8 cellular contexts compared by ENCODE assay signal in genomic region chr11:71449596-71449995, GRCh38. TPM values are rescaled to one million over a fixed set of nuclear protein-coding genes. Genes with fewer than 3 reads are reported as not detected.
DNase-seq lines count a peak whose midpoint lies in the region; ATAC-seq and TF ChIP-seq lines count a peak whose summit lies in the region.

No MANE protein-coding gene starts in this region.

- peaks cover 29% of the 10 kb centered on the region for H3K79me2 ChIP-seq in MM.1S (ENCODE audit: low read length)

- ATAC-seq in naive thymus-derived CD8-positive, alpha-beta T cell = no peak
- ATAC-seq in GM19328 (IDR thresholded peaks at IDR 0.05; ENCODE audit: unreplicated experiment) (no peak), omental fat pad (ENCODE audit: low FRiP score) (no peak), HG02938 (IDR thresholded peaks at IDR 0.05; ENCODE audit: unreplicated experiment) (no peak)

- H3K27me3 ChIP-seq in MM.1S (replicated peaks; ENCODE audit: insufficient read depth, low read length) = no peaks in the 10 kb centered on the region

- POLR2A ChIA-PET in naive thymus-derived CD8-positive, alpha-beta T cell (lab: Charles Lee) = no interaction called here

- peaks cover 0 to 7% (median 2%) of the 10 kb centered on the region in 9 donors for H3K9me3 Mint-ChIP-seq in naive thymus-derived CD8-positive, alpha-beta T cell

- H3K36me3 Mint-ChIP-seq in naive thymus-derived CD8-positive, alpha-beta T cell = peaks cover 13 to 19% (median 18%) of the 10 kb centered on the region in 3 donors

- no peaks in the 10 kb centered on the region for H3K9me2 ChIP-seq in MM.1S (replicated peaks; ENCODE audit: insufficient read depth, low read length)

- H3K36me3 ChIP-seq in MM.1S (replicated peaks; ENCODE audit: insufficient read depth, low read length) = no peaks in the 10 kb centered on the region

- H3F3A ChIP-seq in MM.1S (ENCODE audit: insufficient read depth, low read length) = peaks cover 3% of the 10 kb centered on the region; the same call in 1 of the 2 replicates

- no peak overlapping the region for H2AFZ ChIP-seq in MM.1S (ENCODE audit: low read length)

- peaks cover 10% of the 10 kb centered on the region; the same call in 1 of the 2 replicates for H3K4me1 ChIP-seq in MM.1S (ENCODE audit: low read length)

- H3K9ac ChIP-seq in MM.1S (ENCODE audit: low read length) = peak overlapping the region; percentile 80; the same call in 1 of the 2 replicates

- peaks cover 26 to 62% (median 52%) of the 10 kb centered on the region in 4 donors for H3K4me1 Mint-ChIP-seq in naive thymus-derived CD8-positive, alpha-beta T cell

- H3K4me3 Mint-ChIP-seq in naive thymus-derived CD8-positive, alpha-beta T cell = peak overlapping the region; percentile 81 to 95 (median 87)

- peak overlapping the region; percentile 97 for H3K4me3 ChIP-seq in MM.1S (ENCODE audit: low read length)

- no peak for TF ChIP-seq CTCF in C4-2B (conservative IDR thresholded peaks at IDR 0.05)
- no peak for TF ChIP-seq CTCF in MM.1S (IDR thresholded peaks at IDR 0.05; ENCODE audit: low read length)
- TF ChIP-seq CTCF in omental fat pad (IDR thresholded peaks at IDR 0.05) = no peak

- peak overlapping the region; percentile 89 for H3K4me2 ChIP-seq in MM.1S (ENCODE audit: low read depth, low read length)

- peak overlapping the region; percentile 80 to 97 (median 93) for H3K27ac Mint-ChIP-seq in naive thymus-derived CD8-positive, alpha-beta T cell

- H4K20me1 ChIP-seq in MM.1S (ENCODE audit: insufficient read depth, low read length) = no peaks in the 10 kb centered on the region

- no peaks in the 10 kb centered on the region for H3K27me3 Mint-ChIP-seq in naive thymus-derived CD8-positive, alpha-beta T cell

- no peaks in the 10 kb centered on the region for H3K9me3 ChIP-seq in MM.1S (replicated peaks; ENCODE audit: insufficient read depth, low read length)

- DNase-seq in MM.1S (no peak), activated gamma-delta T cell (lab: John Stamatoyannopoulos, UW) (no peak), omental fat pad (ENCODE audit: low spot score) (no peak)
- peak in 1 of 10 donors; percentile 12 for DNase-seq in naive thymus-derived CD8-positive, alpha-beta T cell

- H3K27ac ChIP-seq in C4-2B (peak overlapping the region; percentile 88), MM.1S (ENCODE audit: low read length) (no peak overlapping the region), cingulate gyrus (ENCODE audit: low read depth, low read length) (peak overlapping the region; percentile 94)

RNA-seq across cellular contexts. Expression of gene DHCR7, which starts 1.4 kb away (rescaled TPM):
- total RNA-seq in naive thymus-derived CD8-positive, alpha-beta T cell = 10 to 100 TPM; 17.1 to 17.4 TPM
- polyA plus RNA-seq in naive thymus-derived CD8-positive, alpha-beta T cell = 10 to 100 TPM; 18.6 to 22.1 (median 18.7) TPM
- 10 to 100 TPM; 12.9 to 76.5 (median 37.4) TPM for total RNA-seq in omental fat pad

RNA-seq across cellular contexts. Expression of gene NADSYN1, which starts 3.4 kb away (rescaled TPM):
- total RNA-seq in naive thymus-derived CD8-positive, alpha-beta T cell = 100 to 1,000 TPM; 188 to 197 TPM
- 10 to 100 TPM; 24.0 to 29.1 (median 25.9) TPM for polyA plus RNA-seq in naive thymus-derived CD8-positive, alpha-beta T cell
- 10 to 100 TPM; 42.9 to 78.2 (median 64.1) TPM for total RNA-seq in omental fat pad
